ENCODE assay signal across 9 cellular contexts in genomic region chr18:77765468-77765867, GRCh38.
A peak's percentile ranks its signal among the peaks of the same experiment; 100 is the strongest.
DNase-seq lines count a peak whose midpoint lies in the region; ATAC-seq and TF ChIP-seq lines count a peak whose summit lies in the region.
"Had no signal": no experiment of that assay in that cellular context is flagged by ENCODE, and none has a peak within 500 bp of the region (broad histone marks: within the 10 kb centered on the region; RNA-seq: fewer than 3 reads in every experiment).

No MANE protein-coding gene starts in this region.

- DNase-seq in Ammon's horn (ENCODE audit: low spot score) (peak; percentile 67), NCI-H524 treated with DMSO at 0.1 percent for 48 hours (lab: John Stamatoyannopoulos, UW) (peak; percentile 3), esophagus squamous epithelium (lab: John Stamatoyannopoulos, UW) (no peak), type B pancreatic cell (ENCODE audit: extremely low spot score, unreplicated experiment) (no peak), cerebellar nuclear complex (lab: John Stamatoyannopoulos, UW) (no peak), cardiac septum (ENCODE audit: low spot score) (no peak)
- DNase-seq: naive B cell had no signal

- H3K27ac ChIP-seq in HEK293 (ENCODE audit: extremely low read depth, low read depth, low read length) (no peak overlapping the region), esophagus squamous epithelium (no peak overlapping the region)

- CTCF ChIA-PET in HEK293 (lab: Yijun Ruan, JAX), result interaction anchor here (0.5 to 4.6 kb wide), 18 partner anchors 11 to 1763 kb away, joined by 3 to 19 read pairs (median 3); no protein-coding TSS in a partner anchor

- H3K9me3 ChIP-seq in HEK293 (ENCODE audit: control insufficient read depth, insufficient read depth, low read depth, low read length) (no peaks in the 10 kb centered on the region), esophagus squamous epithelium (no peaks in the 10 kb centered on the region)

- TF ChIP-seq CTCF in HEK293 (tag by site-specific recombination; IDR thresholded peaks at IDR 0.05), result 0 out of 2 replicates have a peak, but pooled peaks have one; percentile 26
- peak in 4 of 6 experiments; percentile 17 to 30 (median 25) for TF ChIP-seq CTCF in esophagus squamous epithelium (IDR thresholded peaks at IDR 0.05)
- TF ChIP-seq CTCF in type B pancreatic cell (conservative IDR thresholded peaks at IDR 0.05), result peak; percentile 83

- no peaks in the 10 kb centered on the region for H3K36me3 Mint-ChIP-seq in type B pancreatic cell
- H3K36me3 Mint-ChIP-seq: naive B cell had no signal

- H3K27me3 ChIP-seq in esophagus squamous epithelium, result peaks cover 0 to 8% (median 0%) of the 10 kb centered on the region in 4 donors

- no peak for ATAC-seq in HG03565 (IDR thresholded peaks at IDR 0.05; ENCODE audit: unreplicated experiment)

- WGBS in esophagus squamous epithelium, 2 donors, result 7 to 14% methylated on average over 8 to 9 of the region's 9 CpGs

- TF ChIP-seq POLR2A in esophagus squamous epithelium (IDR thresholded peaks at IDR 0.05), result no peak

- H3K4me1 Mint-ChIP-seq in type B pancreatic cell (ENCODE audit: unreplicated experiment), result no peaks in the 10 kb centered on the region

- H3K27me3 Mint-ChIP-seq in type B pancreatic cell, result peaks cover 42% of the 10 kb centered on the region

- H3K4me3 ChIP-seq in HEK293 (ENCODE audit: low read depth, low read length), result no peak overlapping the region
- H3K4me3 ChIP-seq in esophagus squamous epithelium, result no peak overlapping the region

- intact Hi-C loops in esophagus squamous epithelium (cut with DNase I), result no loop called here
- intact Hi-C loops in cardiac septum (cut with DNase I), result no loop called here

- H3K36me3 ChIP-seq in HEK293 (ENCODE audit: control insufficient read depth in 2 of 2, insufficient read depth in 1 of 2, low read length in 2 of 2) (no peaks in the 10 kb centered on the region), esophagus squamous epithelium (no peaks in the 10 kb centered on the region)

- H3K4me3 Mint-ChIP-seq in type B pancreatic cell, result no peak overlapping the region
- H3K4me3 Mint-ChIP-seq: naive B cell had no signal

- POLR2A ChIA-PET in HEK293 (lab: Yijun Ruan, JAX), result no interaction called here

- no peak overlapping the region for H3K27ac Mint-ChIP-seq in type B pancreatic cell
- H3K27ac Mint-ChIP-seq: naive B cell had no signal

- H3K9me3 Mint-ChIP-seq in type B pancreatic cell, result no peaks in the 10 kb centered on the region

- H3K4me1 ChIP-seq in HEK293 (ENCODE audit: control insufficient read depth, insufficient read depth, low read length), result no peaks in the 10 kb centered on the region
- no peaks in the 10 kb centered on the region for H3K4me1 ChIP-seq in esophagus squamous epithelium

TF ChIP-seq in HEK293, 187 proteins besides CTCF, POLR2A, EP300 and RAD21:
- TF ChIP-seq ZNF747 (tag by site-specific recombination; IDR thresholded peaks at IDR 0.05), result no peak
- no peak for TF ChIP-seq BCL11A (tag by site-specific recombination; IDR thresholded peaks at IDR 0.05; ENCODE audit: low read depth)
- peak; percentile 45 for TF ChIP-seq ZNF654 (tag by site-specific recombination; IDR thresholded peaks at IDR 0.05; ENCODE audit: low read depth)
- no peak for TF ChIP-seq OSR2 (tag by site-specific recombination; IDR thresholded peaks at IDR 0.05)
- no peak for TF ChIP-seq KLF16 (tag by site-specific recombination; IDR thresholded peaks at IDR 0.05)

Comparison
In these comparisons a context has a peak if more than half of its experiments do, and no peak if none do; other contexts are left out.
1. DNase-seq: peak in Ammon's horn (single experiment) and NCI-H524 treated with DMSO at 0.1 percent for 48 hours (single experiment); none in esophagus squamous epithelium (single experiment), type B pancreatic cell (single experiment), cerebellar nuclear complex (0 of 2) and cardiac septum (single experiment).
2. CTCF ChIP-seq: peak in every context shown above with its lines; median percentile 83 in type B pancreatic cell; 26 in HEK293; 25 in esophagus squamous epithelium.